6 cellular contexts compared by ENCODE assay signal in genomic region chr1:72050551-72050950, GRCh38.
"Had no signal": no experiment of that assay in that cellular context is flagged by ENCODE, and none has a peak within 500 bp of the region (broad histone marks: within the 10 kb centered on the region; RNA-seq: fewer than 3 reads in every experiment).

No MANE protein-coding gene starts in this region.

- ATAC-seq: GM23338, HCT116, HepG2 had no signal

- DNase-seq: H7, HFFc6, KBM-7 had no signal
